Comparison of ENCODE assay signal across 25 cellular contexts in the genomic region with DNA sequence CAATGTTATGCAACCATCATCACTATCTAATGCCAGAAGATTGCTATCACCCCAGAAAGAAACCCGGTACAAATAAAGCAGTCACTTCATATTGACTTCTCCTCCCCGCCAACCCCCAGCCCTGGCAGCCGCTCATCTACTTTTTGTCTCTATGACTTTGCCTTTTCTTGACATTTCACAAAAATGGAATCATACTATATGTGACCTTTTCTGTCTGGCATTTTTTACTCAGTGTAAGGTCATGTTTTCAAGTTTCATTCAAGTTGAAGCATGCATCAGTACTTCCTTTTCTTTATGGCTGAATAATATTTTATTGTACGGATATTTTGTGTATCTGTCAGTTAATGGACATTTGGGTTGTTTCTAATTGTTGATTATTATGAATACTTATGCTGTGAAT.
"Had no signal": no experiment of that assay in that cellular context is flagged by ENCODE, and none has a peak within 500 bp of the region (broad histone marks: within the 10 kb centered on the region; RNA-seq: fewer than 3 reads in every experiment).

No MANE protein-coding gene starts in this region.

- H3K27ac Mint-ChIP-seq: activated CD4-positive, alpha-beta memory T cell treated with anti-CD3 and anti-CD28 coated beads for 36 hours; activated CD4-positive, alpha-beta T cell treated with anti-CD3 and anti-CD28 coated beads, Interleukin-2, amount 10 ng/mL, durations not matched to agents 7 days and 5 days; activated naive CD4-positive, alpha-beta T cell treated with anti-CD3 and anti-CD28 coated beads, Interleukin-2, amount 50 U/mL, for 24 hours; activated T-helper 1 cell treated with anti-CD3 and anti-CD28 coated beads, Interleukin-12 subunit alpha, Interleukin-12 subunit beta, Interleukin-2, Interleukin-4 antibody, amounts not matched to agents 30 ng/mL and 10 ng/mL and 1 ng/mL, durations not matched to agents 14 hours and 24 hours and 36 hours; T-helper 1 cell treated with Interleukin-12 subunit alpha and Interleukin-12 subunit beta and Interleukin-4 antibody, amounts not matched to agents 30 μg/mL and 1 μg/mL, for 36 hours; T-helper 2 cell treated with Interferon-gamma antibody and Interleukin-4, amounts not matched to agents 5 μg/mL and 100 μg/mL, for 36 hours had no signal

- H3K27me3 Mint-ChIP-seq: activated CD4-positive, alpha-beta memory T cell treated with anti-CD3 and anti-CD28 coated beads for 36 hours; activated CD4-positive, alpha-beta T cell treated with anti-CD3 and anti-CD28 coated beads, Interleukin-2, amount 10 ng/mL, durations not matched to agents 7 days and 5 days; activated naive CD4-positive, alpha-beta T cell treated with anti-CD3 and anti-CD28 coated beads, Interleukin-2, amount 50 U/mL, for 24 hours had no signal

- H3K4me1 ChIP-seq: SJCRH30 had no signal

- H3K9me3 Mint-ChIP-seq: activated CD4-positive, alpha-beta memory T cell treated with anti-CD3 and anti-CD28 coated beads for 36 hours; activated CD4-positive, alpha-beta T cell treated with anti-CD3 and anti-CD28 coated beads, Interleukin-2, amount 10 ng/mL, durations not matched to agents 7 days and 5 days; activated naive CD4-positive, alpha-beta T cell treated with anti-CD3 and anti-CD28 coated beads, Interleukin-2, amount 50 U/mL, for 24 hours; activated T-helper 1 cell treated with anti-CD3 and anti-CD28 coated beads, Interleukin-12 subunit alpha, Interleukin-12 subunit beta, Interleukin-2, Interleukin-4 antibody, amounts not matched to agents 30 ng/mL and 10 ng/mL and 1 ng/mL, durations not matched to agents 14 hours and 24 hours and 36 hours; T-helper 1 cell treated with Interleukin-12 subunit alpha and Interleukin-12 subunit beta and Interleukin-4 antibody, amounts not matched to agents 30 μg/mL and 1 μg/mL, for 36 hours; T-helper 2 cell treated with Interferon-gamma antibody and Interleukin-4, amounts not matched to agents 5 μg/mL and 100 μg/mL, for 36 hours had no signal

- H3K9me3 ChIP-seq: SJCRH30 had no signal

- H3K27ac ChIP-seq: brain microvascular endothelial cell, cardiac muscle cell, KMS-11, SJCRH30, SK-N-MC had no signal

- H3K9ac ChIP-seq: KMS-11 had no signal

- H3K4me3 Mint-ChIP-seq: activated CD4-positive, alpha-beta memory T cell treated with anti-CD3 and anti-CD28 coated beads for 36 hours; activated CD4-positive, alpha-beta T cell treated with anti-CD3 and anti-CD28 coated beads, Interleukin-2, amount 10 ng/mL, durations not matched to agents 7 days and 5 days; activated naive CD4-positive, alpha-beta T cell treated with anti-CD3 and anti-CD28 coated beads, Interleukin-2, amount 50 U/mL, for 24 hours; activated T-helper 1 cell treated with anti-CD3 and anti-CD28 coated beads, Interleukin-12 subunit alpha, Interleukin-12 subunit beta, Interleukin-2, Interleukin-4 antibody, amounts not matched to agents 30 ng/mL and 10 ng/mL and 1 ng/mL, durations not matched to agents 14 hours and 24 hours and 36 hours; T-helper 1 cell treated with Interleukin-12 subunit alpha and Interleukin-12 subunit beta and Interleukin-4 antibody, amounts not matched to agents 30 μg/mL and 1 μg/mL, for 36 hours; T-helper 2 cell treated with Interferon-gamma antibody and Interleukin-4, amounts not matched to agents 5 μg/mL and 100 μg/mL, for 36 hours had no signal

- H3K4me2 ChIP-seq: KMS-11 had no signal

- H3K4me3 ChIP-seq: cardiac muscle cell, SJCRH30, SK-N-MC had no signal

- FAIRE-seq: TTC549 had no signal

- H3K27me3 ChIP-seq: brain microvascular endothelial cell, cardiac muscle cell, SJCRH30 had no signal

- ATAC-seq: Panc1 had no signal

- DNase-seq: activated CD4-positive, alpha-beta memory T cell treated with anti-CD3 and anti-CD28 coated beads for 36 hours; activated CD4-positive, alpha-beta T cell treated with anti-CD3 and anti-CD28 coated beads, Interleukin-2, amount 10 ng/mL, durations not matched to agents 7 days and 5 days; activated effector memory CD4-positive, alpha-beta T cell treated with Interleukin-2 at 50 U/mL for 16 hours; activated T-cell treated with anti-CD3 and anti-CD28 coated beads, Interleukin-2, amount 50 U/mL, for 1 hour; aorta; brain microvascular endothelial cell; MM.1S; MV-4-11; NCI-H1092; NCI-H1436 treated with DMSO at 0.1 percent for 48 hours; NCI-H1694 treated with DMSO at 0.1 percent for 48 hours; NCI-H2029; NCI-H345; NCI-H524 treated with DMSO at 0.1 percent for 48 hours; SHP77; SJCRH30 had no signal
